In the genomic region with DNA sequence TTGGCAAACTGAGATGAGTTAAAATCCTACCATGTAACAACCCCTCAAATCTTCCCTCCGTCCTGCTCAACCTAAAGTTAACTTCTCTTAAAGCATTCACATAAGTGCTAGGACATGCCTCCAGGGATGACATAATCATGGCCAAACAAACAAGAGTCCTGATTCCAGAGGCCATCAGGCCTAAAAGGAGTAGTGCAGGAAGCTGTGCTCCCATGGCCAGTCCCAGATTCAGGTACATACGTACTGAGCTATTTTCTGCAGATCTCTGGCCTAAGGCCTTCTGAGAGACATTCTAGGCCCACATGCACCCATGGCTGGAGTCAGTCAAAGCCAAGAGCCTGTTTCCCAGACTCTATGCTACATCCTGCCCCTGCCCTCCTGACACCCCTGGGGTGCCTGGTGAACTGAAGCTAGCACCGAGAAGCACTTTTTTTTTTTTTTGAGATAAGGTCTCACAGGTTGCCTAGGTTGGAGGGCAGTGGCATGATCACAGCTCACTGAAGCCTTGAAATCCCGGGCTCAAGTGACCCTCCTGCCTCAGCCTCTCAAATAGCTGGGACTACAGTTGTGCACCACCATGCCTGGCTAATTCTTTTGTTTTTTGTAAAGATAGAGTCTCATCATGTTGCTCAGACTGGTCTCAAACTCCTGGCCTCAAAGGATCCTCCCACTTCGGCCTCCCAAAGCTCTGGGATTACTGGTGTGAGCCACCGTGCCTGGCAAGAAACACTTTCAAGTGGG, we compare ENCODE assay signal across 19 cellular contexts. TPM values are rescaled to one million over a fixed set of nuclear protein-coding genes. Genes with fewer than 3 reads are reported as not detected.
A peak's percentile ranks its signal among the peaks of the same experiment; 100 is the strongest.
DNase-seq lines count a peak whose midpoint lies in the region; ATAC-seq, FAIRE-seq and TF ChIP-seq lines count a peak whose summit lies in the region.
"Had no signal": no experiment of that assay in that cellular context is flagged by ENCODE, and none has a peak within 500 bp of the region (broad histone marks: within the 10 kb centered on the region; RNA-seq: fewer than 3 reads in every experiment).

No MANE protein-coding gene starts in this region.

- H3K4me1 Mint-ChIP-seq in activated naive CD4-positive, alpha-beta T cell treated with anti-CD3 and anti-CD28 coated beads, Interleukin-2, amount 10 ng/mL, durations not matched to agents 7 days and 5 days, result peaks cover 66% of the 10 kb centered on the region

- H3K36me3 Mint-ChIP-seq in activated naive CD4-positive, alpha-beta T cell treated with anti-CD3 and anti-CD28 coated beads, Interleukin-2, amount 10 ng/mL, durations not matched to agents 7 days and 5 days, result peaks cover 67% of the 10 kb centered on the region
- H3K36me3 Mint-ChIP-seq: stimulated activated memory B cell treated with anti-CD40 and anti-IgM and Interleukin-4, amounts not matched to agents 10 μg/mL and 1 μg/mL and 100 μg/mL, for 72 hours had no signal

- H3K27me3 ChIP-seq in HepG2 (ENCODE audit: control insufficient read depth in 1 of 2, insufficient read depth in 2 of 2, low read length in 2 of 2) (peaks cover 3 to 23% of the 10 kb centered on the region in 2 experiments; a peak in 2 of 5 replicates), upper lobe of left lung (no peaks in the 10 kb centered on the region), suprapubic skin (peaks cover 7% of the 10 kb centered on the region)
- H3K27me3 ChIP-seq: ascending aorta had no signal

- FAIRE-seq in HepG2 (lab: Jason Lieb, UNC), result no peak
- FAIRE-seq: D721Med had no signal

- H3K27me3 Mint-ChIP-seq in activated naive CD4-positive, alpha-beta T cell treated with anti-CD3 and anti-CD28 coated beads, Interleukin-2, amount 10 ng/mL, durations not matched to agents 7 days and 5 days, result peaks cover 4% of the 10 kb centered on the region

- H3K9me3 ChIP-seq in HepG2 (ENCODE audit: low read length) (no peaks in the 10 kb centered on the region), upper lobe of left lung (no peaks in the 10 kb centered on the region), suprapubic skin (no peaks in the 10 kb centered on the region)
- H3K9me3 ChIP-seq: ascending aorta, neutrophil, sigmoid colon had no signal

- TF ChIP-seq EP300 in HepG2 (IDR thresholded peaks at IDR 0.05; ENCODE audit: low read depth in 2 of 2, low read length in 2 of 2) (no peak), HepG2 (CRISPR knock-in tag; IDR thresholded peaks at IDR 0.05; ENCODE audit: borderline replicate concordance) (no peak), upper lobe of left lung (IDR thresholded peaks at IDR 0.05) (no peak), suprapubic skin (IDR thresholded peaks at IDR 0.05) (no peak)

- POLR2A ChIA-PET in HepG2 (lab: Yijun Ruan, JAX), result no interaction called here

- DNase-seq in activated naive CD4-positive, alpha-beta T cell treated with Interleukin-2 at 50 U/mL for 16 hours, result peak; percentile 18
- DNase-seq in activated naive CD4-positive, alpha-beta T cell treated with anti-CD3 and anti-CD28 coated beads, Interleukin-2, amount 50 U/mL, for 16 hours, result no peak
- peak; percentile 52 for DNase-seq in activated naive CD4-positive, alpha-beta T cell treated with anti-CD3 and anti-CD28 coated beads, Interleukin-2, amount 10 ng/mL, durations not matched to agents 7 days and 5 days
- DNase-seq in HepG2 (ENCODE audit: low spot score) (peak; percentile 32), upper lobe of left lung (no peak), suprapubic skin (ENCODE audit: low spot score in 2 of 2) (no peak)
- no peak for DNase-seq in activated CD4-positive, CD25-positive, alpha-beta regulatory T cell treated with anti-CD3 and anti-CD28 coated beads, Interleukin-2, amount 50 U/mL, for 72 hours
- DNase-seq: NCI-H1048, NCI-H2171, SHP77 treated with DMSO at 0.1 percent for 48 hours, sigmoid colon had no signal

- no peaks in the 10 kb centered on the region for H3K79me2 ChIP-seq in HepG2 (ENCODE audit: insufficient read depth, low read length)

- TF ChIP-seq POLR2A in HepG2 (IDR thresholded peaks at IDR 0.05; ENCODE audit: insufficient read depth in 1 of 2, low read depth in 2 of 2, low read length in 2 of 2), result no peak
- no peak for TF ChIP-seq POLR2A in upper lobe of left lung (IDR thresholded peaks at IDR 0.05)
- TF ChIP-seq POLR2A in suprapubic skin (IDR thresholded peaks at IDR 0.05), result no peak

- no TSS peak for BruUV-seq in HepG2 (replicated peaks; lab: Mats Ljungman, UMichigan)

- H3K4me3 Mint-ChIP-seq in activated naive CD4-positive, alpha-beta T cell treated with anti-CD3 and anti-CD28 coated beads, Interleukin-2, amount 10 ng/mL, durations not matched to agents 7 days and 5 days, result peak overlapping the region; percentile 81
- H3K4me3 Mint-ChIP-seq: stimulated activated memory B cell treated with anti-CD40 and anti-IgM and Interleukin-4, amounts not matched to agents 10 μg/mL and 1 μg/mL and 100 μg/mL, for 72 hours had no signal

- 54% methylated on average over 6 of the region's 6 CpGs for WGBS in HepG2 (ENCODE audit: low lambda C conversion rate)
- WGBS in upper lobe of left lung, 2 donors, result 81 to 88% methylated on average over 6 of the region's 6 CpGs
- 91% methylated on average over 4 of the region's 6 CpGs for WGBS in suprapubic skin

- no peak overlapping the region for H3K27ac ChIP-seq in HepG2 (ENCODE audit: extremely low read length, insufficient read depth, low read length)
- H3K27ac ChIP-seq in upper lobe of left lung, result peak overlapping the region in 2 of 4 donors; percentile 52 to 69
- no peak overlapping the region for H3K27ac ChIP-seq in suprapubic skin
- H3K27ac ChIP-seq: ascending aorta, neutrophil, sigmoid colon had no signal

- H2AFZ ChIP-seq in HepG2 (ENCODE audit: low read length), result no peak overlapping the region

- H3K4me2 ChIP-seq in HepG2 (ENCODE audit: low read depth, low read length), result peak overlapping the region; percentile 33; the same call in 1 of the 2 replicates

- H4K20me1 ChIP-seq in HepG2 (ENCODE audit: insufficient read depth, low read length), result no peaks in the 10 kb centered on the region

- H3K27ac Mint-ChIP-seq in activated naive CD4-positive, alpha-beta T cell treated with anti-CD3 and anti-CD28 coated beads, Interleukin-2, amount 10 ng/mL, durations not matched to agents 7 days and 5 days, result peak overlapping the region; percentile 100
- H3K27ac Mint-ChIP-seq: stimulated activated memory B cell treated with anti-CD40 and anti-IgM and Interleukin-4, amounts not matched to agents 10 μg/mL and 1 μg/mL and 100 μg/mL, for 72 hours had no signal

- H3K9ac ChIP-seq in HepG2 (ENCODE audit: insufficient read depth, low read depth, low read length), result no peak overlapping the region

- ATAC-seq in HepG2, result peak; percentile 67
- ATAC-seq in upper lobe of left lung (ENCODE audit: low FRiP score in 2 of 2), result no peak
- no peak for ATAC-seq in HG03439 (IDR thresholded peaks at IDR 0.05; ENCODE audit: unreplicated experiment)
- ATAC-seq: stimulated activated memory B cell treated with anti-CD40 and anti-IgM and Interleukin-4, amounts not matched to agents 10 μg/mL and 1 μg/mL and 100 μg/mL, for 72 hours had no signal

- no peak overlapping the region for H3K4me3 ChIP-seq in HepG2 (replicated peaks in 1 of 3; ENCODE audit: insufficient read depth in 1 of 3, low read depth in 2 of 3, low read length in 3 of 3)
- peak overlapping the region in 3 of 4 donors; percentile 19 to 31 (median 30) for H3K4me3 ChIP-seq in upper lobe of left lung
- no peak overlapping the region for H3K4me3 ChIP-seq in suprapubic skin
- H3K4me3 ChIP-seq: ascending aorta, sigmoid colon had no signal

- peaks cover 34% of the 10 kb centered on the region for H3K4me1 ChIP-seq in HepG2 (ENCODE audit: insufficient read depth, low read length)
- no peaks in the 10 kb centered on the region for H3K4me1 ChIP-seq in upper lobe of left lung
- H3K4me1 ChIP-seq in suprapubic skin, result no peaks in the 10 kb centered on the region
- H3K4me1 ChIP-seq: ascending aorta, sigmoid colon had no signal

- TF ChIP-seq CTCF in HepG2 (CRISPR knock-in tag; IDR thresholded peaks at IDR 0.05) (no peak), upper lobe of left lung (IDR thresholded peaks at IDR 0.05) (no peak), suprapubic skin (IDR thresholded peaks at IDR 0.05) (no peak)

- H3K9me3 Mint-ChIP-seq in activated naive CD4-positive, alpha-beta T cell treated with anti-CD3 and anti-CD28 coated beads, Interleukin-2, amount 10 ng/mL, durations not matched to agents 7 days and 5 days, result no peaks in the 10 kb centered on the region
- H3K9me3 Mint-ChIP-seq: stimulated activated memory B cell treated with anti-CD40 and anti-IgM and Interleukin-4, amounts not matched to agents 10 μg/mL and 1 μg/mL and 100 μg/mL, for 72 hours had no signal

- H3K36me3 ChIP-seq in HepG2 (replicated peaks in 1 of 2; ENCODE audit: control insufficient read depth in 1 of 2, insufficient read depth in 2 of 2, low read length in 2 of 2) (no peaks in the 10 kb centered on the region), upper lobe of left lung (no peaks in the 10 kb centered on the region), suprapubic skin (no peaks in the 10 kb centered on the region)
- H3K36me3 ChIP-seq: ascending aorta, neutrophil, sigmoid colon had no signal

- intact Hi-C loops in HepG2 (cut with micrococcal nuclease; ENCODE audit: unreplicated experiment), result no loop called here

- no peak for TF ChIP-seq RAD21 in HepG2 (CRISPR knock-in tag; IDR thresholded peaks at IDR 0.05)

- CTCF ChIA-PET in activated naive CD4-positive, alpha-beta T cell treated with anti-CD3 and anti-CD28 coated beads, Interleukin-2, amount 10 ng/mL, durations not matched to agents 7 days and 5 days (lab: Charles Lee), result interaction anchor here (0.9 to 8.2 kb wide), 10 partner anchors 11 to 143 kb away, joined by 3 to 76 read pairs (median 4); a partner anchor contains a TSS
- CTCF ChIA-PET in HepG2 (lab: Yijun Ruan, JAX; ENCODE audit: low intra/inter-chr PET ratio, low total read pairs), result no interaction called here

- in situ Hi-C loops in HepG2 (cut with HindIII; ENCODE audit: extremely low pct_ligation_motif_present, low pct_unique_long_range_greater_than_20kb), result no loop called here

RNA-seq across cellular contexts. Expression of a gene that starts 0.6 kb away (rescaled TPM):
- total RNA-seq in HepG2 (2016; rRNA removed; fragmentation: Illumina TruSeq; extraction: Trizol), result 0.25 and 0.66 TPM in 2 replicates
- total RNA-seq in HepG2 (2016; cell fraction: cytosol; rRNA removed; fragmentation: Illumina TruSeq; extraction: Trizol; ENCODE audit: low read depth), result not detected in 2 replicates
- 0.30 and 0.58 TPM in 2 replicates for total RNA-seq in HepG2 (2016; cell fraction: insoluble cytoplasmic fraction; rRNA removed; fragmentation: Illumina TruSeq; extraction: Trizol)
- total RNA-seq in HepG2 (2016; cell fraction: membrane; rRNA removed; fragmentation: Illumina TruSeq; extraction: Trizol), result not detected in 2 replicates
- total RNA-seq in HepG2 (2016; cell fraction: nucleus; rRNA removed; fragmentation: Illumina TruSeq; extraction: Trizol), result 0.81 TPM in 1 of 2 replicates, not detected in the other
- polyA plus RNA-seq in HepG2 (2011; rRNA removed), result 6.6 and 7.2 TPM in 2 replicates
- polyA plus RNA-seq in HepG2 (2011; cell fraction: cytosol; rRNA removed), result 5.8 and 6.4 TPM in 2 replicates
- polyA plus RNA-seq in HepG2 (2011; cell fraction: nucleus; rRNA removed), result 1.00 and 1.8 TPM in 2 replicates
- polyA plus RNA-seq in HepG2 (2012), result 1.5 and 2.9 TPM in 2 replicates
- polyA plus RNA-seq in HepG2 (2016; cell fraction: cytosol; fragmentation: Illumina TruSeq; extraction: Trizol; ENCODE audit: low read depth), result 0.12 TPM in 1 of 2 replicates, not detected in the other
- 0.40 and 0.81 TPM in 2 replicates for polyA plus RNA-seq in HepG2 (2016; cell fraction: insoluble cytoplasmic fraction; fragmentation: Illumina TruSeq; extraction: Trizol; ENCODE audit: low read depth)
- polyA plus RNA-seq in HepG2 (2016; cell fraction: membrane; fragmentation: Illumina TruSeq; extraction: Trizol; ENCODE audit: low read depth), result not detected in 2 replicates
- 1.3 TPM in 1 of 2 replicates, not detected in the other for polyA plus RNA-seq in HepG2 (2016; cell fraction: nucleus; fragmentation: Illumina TruSeq; extraction: Trizol; ENCODE audit: insufficient read depth, low read depth)
- polyA minus RNA-seq in HepG2 (2011; rRNA and poly(A)+ RNA removed; ENCODE audit: low replicate concordance), result 0.23 and 2.9 TPM in 2 replicates
- polyA minus RNA-seq in HepG2 (2011; cell fraction: cytosol; rRNA and poly(A)+ RNA removed), result 1.3 and 4.3 TPM in 2 replicates
- not detected in 2 replicates for polyA minus RNA-seq in HepG2 (2011; cell fraction: nucleus; rRNA and poly(A)+ RNA removed)
- 10 to 100 TPM in 3 of 6 donors, 1 to 10 TPM in 3; 4.1 to 22.3 (median 7.6) TPM for total RNA-seq in upper lobe of left lung
- 1 to 10 TPM in 2 of 4 donors, not detected in 2; 1.8 to 4.4 TPM for total RNA-seq in suprapubic skin
- total RNA-seq: ascending aorta, dermis microvascular lymphatic vessel endothelial cell, fibroblast of villous mesenchyme, HT-29 had no signal

RNA-seq across cellular contexts. Expression of a gene that starts 2.2 kb away (rescaled TPM):
- not detected in 2 replicates for total RNA-seq in HepG2 (2016; rRNA removed; fragmentation: Illumina TruSeq; extraction: Trizol)
- not detected in 2 replicates for total RNA-seq in HepG2 (2016; cell fraction: cytosol; rRNA removed; fragmentation: Illumina TruSeq; extraction: Trizol; ENCODE audit: low read depth)
- total RNA-seq in HepG2 (2016; cell fraction: insoluble cytoplasmic fraction; rRNA removed; fragmentation: Illumina TruSeq; extraction: Trizol), result not detected in 2 replicates
- not detected in 2 replicates for total RNA-seq in HepG2 (2016; cell fraction: membrane; rRNA removed; fragmentation: Illumina TruSeq; extraction: Trizol)
- total RNA-seq in HepG2 (2016; cell fraction: nucleus; rRNA removed; fragmentation: Illumina TruSeq; extraction: Trizol), result not detected in 2 replicates
- not detected in 2 replicates for polyA plus RNA-seq in HepG2 (2011; rRNA removed)
- 0.03 TPM in 2 replicates for polyA plus RNA-seq in HepG2 (2011; cell fraction: cytosol; rRNA removed)
- polyA plus RNA-seq in HepG2 (2011; cell fraction: nucleus; rRNA removed), result not detected in 2 replicates
- polyA plus RNA-seq in HepG2 (2012), result not detected in 2 replicates
- polyA plus RNA-seq in HepG2 (2016; cell fraction: cytosol; fragmentation: Illumina TruSeq; extraction: Trizol; ENCODE audit: low read depth), result not detected in 2 replicates
- not detected in 2 replicates for polyA plus RNA-seq in HepG2 (2016; cell fraction: insoluble cytoplasmic fraction; fragmentation: Illumina TruSeq; extraction: Trizol; ENCODE audit: low read depth)
- not detected in 2 replicates for polyA plus RNA-seq in HepG2 (2016; cell fraction: membrane; fragmentation: Illumina TruSeq; extraction: Trizol; ENCODE audit: low read depth)
- polyA plus RNA-seq in HepG2 (2016; cell fraction: nucleus; fragmentation: Illumina TruSeq; extraction: Trizol; ENCODE audit: insufficient read depth, low read depth), result not detected in 2 replicates
- not detected in 2 replicates for polyA minus RNA-seq in HepG2 (2011; rRNA and poly(A)+ RNA removed; ENCODE audit: low replicate concordance)
- polyA minus RNA-seq in HepG2 (2011; cell fraction: cytosol; rRNA and poly(A)+ RNA removed), result not detected in 2 replicates
- not detected in 2 replicates for polyA minus RNA-seq in HepG2 (2011; cell fraction: nucleus; rRNA and poly(A)+ RNA removed)
- 1 to 10 TPM in 4 of 6 donors, under 1 TPM in 1, not detected in 1; 1.00 to 5.5 (median 1.9) TPM for total RNA-seq in upper lobe of left lung
- 1 to 10 TPM in 1 of 4 donors, under 1 TPM in 1, not detected in 2; 0.73 to 1.2 TPM for total RNA-seq in suprapubic skin
- total RNA-seq: ascending aorta, dermis microvascular lymphatic vessel endothelial cell, fibroblast of villous mesenchyme, HT-29 had no signal

RNA-seq across cellular contexts. Expression of a gene that starts 17.5 kb away (rescaled TPM):
- total RNA-seq in HepG2 (2016; rRNA removed; fragmentation: Illumina TruSeq; extraction: Trizol), result 24.8 and 32.7 TPM in 2 replicates
- 9.0 and 10.7 TPM in 2 replicates for total RNA-seq in HepG2 (2016; cell fraction: cytosol; rRNA removed; fragmentation: Illumina TruSeq; extraction: Trizol; ENCODE audit: low read depth)
- total RNA-seq in HepG2 (2016; cell fraction: insoluble cytoplasmic fraction; rRNA removed; fragmentation: Illumina TruSeq; extraction: Trizol), result 24.4 and 32.2 TPM in 2 replicates
- total RNA-seq in HepG2 (2016; cell fraction: membrane; rRNA removed; fragmentation: Illumina TruSeq; extraction: Trizol), result 8.6 and 10.2 TPM in 2 replicates
- total RNA-seq in HepG2 (2016; cell fraction: nucleus; rRNA removed; fragmentation: Illumina TruSeq; extraction: Trizol), result 51.5 and 55.7 TPM in 2 replicates
- polyA plus RNA-seq in HepG2 (2011; rRNA removed), result 14.7 and 15.1 TPM in 2 replicates
- 6.3 and 10.9 TPM in 2 replicates for polyA plus RNA-seq in HepG2 (2011; cell fraction: cytosol; rRNA removed)
- polyA plus RNA-seq in HepG2 (2011; cell fraction: nucleus; rRNA removed), result 22.7 and 27.7 TPM in 2 replicates
- polyA plus RNA-seq in HepG2 (2012), result 14.2 and 17.5 TPM in 2 replicates
- polyA plus RNA-seq in HepG2 (2016; cell fraction: cytosol; fragmentation: Illumina TruSeq; extraction: Trizol; ENCODE audit: low read depth), result 10.2 and 10.9 TPM in 2 replicates
- 14.3 and 15.0 TPM in 2 replicates for polyA plus RNA-seq in HepG2 (2016; cell fraction: insoluble cytoplasmic fraction; fragmentation: Illumina TruSeq; extraction: Trizol; ENCODE audit: low read depth)
- 2.3 and 3.4 TPM in 2 replicates for polyA plus RNA-seq in HepG2 (2016; cell fraction: membrane; fragmentation: Illumina TruSeq; extraction: Trizol; ENCODE audit: low read depth)
- 56.7 and 57.0 TPM in 2 replicates for polyA plus RNA-seq in HepG2 (2016; cell fraction: nucleus; fragmentation: Illumina TruSeq; extraction: Trizol; ENCODE audit: insufficient read depth, low read depth)
- 20.3 and 25.5 TPM in 2 replicates for polyA minus RNA-seq in HepG2 (2011; rRNA and poly(A)+ RNA removed; ENCODE audit: low replicate concordance)
- polyA minus RNA-seq in HepG2 (2011; cell fraction: cytosol; rRNA and poly(A)+ RNA removed), result 21.0 and 25.3 TPM in 2 replicates
- 25.1 and 32.6 TPM in 2 replicates for polyA minus RNA-seq in HepG2 (2011; cell fraction: nucleus; rRNA and poly(A)+ RNA removed)
- total RNA-seq in upper lobe of left lung, result 10 to 100 TPM; 22.5 to 49.2 (median 38.2) TPM
- total RNA-seq in suprapubic skin, result 10 to 100 TPM; 37.0 to 81.8 (median 50.4) TPM

RNA-seq across cellular contexts. Expression of a gene that starts 37.4 kb away (rescaled TPM):
- total RNA-seq in HepG2 (2016; rRNA removed; fragmentation: Illumina TruSeq; extraction: Trizol) (not detected in 2 replicates), upper lobe of left lung (10 to 100 TPM in 2 of 6 donors, 1 to 10 TPM in 4; 3.9 to 13.6 (median 9.1) TPM), suprapubic skin (1 to 10 TPM in 1 of 4 donors, under 1 TPM in 2, not detected in 1; 0.55 to 3.3 (median 0.79) TPM)
- not detected in 2 replicates for total RNA-seq in HepG2 (2016; cell fraction: cytosol; rRNA removed; fragmentation: Illumina TruSeq; extraction: Trizol; ENCODE audit: low read depth)
- total RNA-seq in HepG2 (2016; cell fraction: insoluble cytoplasmic fraction; rRNA removed; fragmentation: Illumina TruSeq; extraction: Trizol), result not detected in 2 replicates
- not detected in 2 replicates for total RNA-seq in HepG2 (2016; cell fraction: membrane; rRNA removed; fragmentation: Illumina TruSeq; extraction: Trizol)
- total RNA-seq in HepG2 (2016; cell fraction: nucleus; rRNA removed; fragmentation: Illumina TruSeq; extraction: Trizol), result not detected in 2 replicates
- not detected in 2 replicates for polyA plus RNA-seq in HepG2 (2011; rRNA removed)
- polyA plus RNA-seq in HepG2 (2011; cell fraction: cytosol; rRNA removed), result not detected in 2 replicates
- not detected in 2 replicates for polyA plus RNA-seq in HepG2 (2011; cell fraction: nucleus; rRNA removed)
- not detected in 2 replicates for polyA plus RNA-seq in HepG2 (2012)
- not detected in 2 replicates for polyA plus RNA-seq in HepG2 (2016; cell fraction: cytosol; fragmentation: Illumina TruSeq; extraction: Trizol; ENCODE audit: low read depth)
- not detected in 2 replicates for polyA plus RNA-seq in HepG2 (2016; cell fraction: insoluble cytoplasmic fraction; fragmentation: Illumina TruSeq; extraction: Trizol; ENCODE audit: low read depth)
- polyA plus RNA-seq in HepG2 (2016; cell fraction: membrane; fragmentation: Illumina TruSeq; extraction: Trizol; ENCODE audit: low read depth), result not detected in 2 replicates
- not detected in 2 replicates for polyA plus RNA-seq in HepG2 (2016; cell fraction: nucleus; fragmentation: Illumina TruSeq; extraction: Trizol; ENCODE audit: insufficient read depth, low read depth)
- polyA minus RNA-seq in HepG2 (2011; rRNA and poly(A)+ RNA removed; ENCODE audit: low replicate concordance), result not detected in 2 replicates
- not detected in 2 replicates for polyA minus RNA-seq in HepG2 (2011; cell fraction: cytosol; rRNA and poly(A)+ RNA removed)
- polyA minus RNA-seq in HepG2 (2011; cell fraction: nucleus; rRNA and poly(A)+ RNA removed), result not detected in 2 replicates
- total RNA-seq: ascending aorta, dermis microvascular lymphatic vessel endothelial cell, fibroblast of villous mesenchyme, HT-29 had no signal

RNA-seq across cellular contexts. Expression of a gene that starts 59.5 kb away (rescaled TPM):
- total RNA-seq in HepG2 (2016; rRNA removed; fragmentation: Illumina TruSeq; extraction: Trizol), result 320 and 408 TPM in 2 replicates
- total RNA-seq in HepG2 (2016; cell fraction: cytosol; rRNA removed; fragmentation: Illumina TruSeq; extraction: Trizol; ENCODE audit: low read depth), result 159 and 171 TPM in 2 replicates
- total RNA-seq in HepG2 (2016; cell fraction: insoluble cytoplasmic fraction; rRNA removed; fragmentation: Illumina TruSeq; extraction: Trizol), result 349 and 437 TPM in 2 replicates
- 200 and 226 TPM in 2 replicates for total RNA-seq in HepG2 (2016; cell fraction: membrane; rRNA removed; fragmentation: Illumina TruSeq; extraction: Trizol)
- 118 TPM in 2 replicates for total RNA-seq in HepG2 (2016; cell fraction: nucleus; rRNA removed; fragmentation: Illumina TruSeq; extraction: Trizol)
- polyA plus RNA-seq in HepG2 (2011; rRNA removed), result 209 and 260 TPM in 2 replicates
- 224 and 232 TPM in 2 replicates for polyA plus RNA-seq in HepG2 (2011; cell fraction: cytosol; rRNA removed)
- 34.3 and 48.4 TPM in 2 replicates for polyA plus RNA-seq in HepG2 (2011; cell fraction: nucleus; rRNA removed)
- polyA plus RNA-seq in HepG2 (2012), result 196 and 279 TPM in 2 replicates
- 199 and 242 TPM in 2 replicates for polyA plus RNA-seq in HepG2 (2016; cell fraction: cytosol; fragmentation: Illumina TruSeq; extraction: Trizol; ENCODE audit: low read depth)
- polyA plus RNA-seq in HepG2 (2016; cell fraction: insoluble cytoplasmic fraction; fragmentation: Illumina TruSeq; extraction: Trizol; ENCODE audit: low read depth), result 446 and 519 TPM in 2 replicates
- polyA plus RNA-seq in HepG2 (2016; cell fraction: membrane; fragmentation: Illumina TruSeq; extraction: Trizol; ENCODE audit: low read depth), result 199 and 264 TPM in 2 replicates
- polyA plus RNA-seq in HepG2 (2016; cell fraction: nucleus; fragmentation: Illumina TruSeq; extraction: Trizol; ENCODE audit: insufficient read depth, low read depth), result 242 and 264 TPM in 2 replicates
- 36.3 and 59.5 TPM in 2 replicates for polyA minus RNA-seq in HepG2 (2011; rRNA and poly(A)+ RNA removed; ENCODE audit: low replicate concordance)
- polyA minus RNA-seq in HepG2 (2011; cell fraction: cytosol; rRNA and poly(A)+ RNA removed), result 41.8 and 56.3 TPM in 2 replicates
- polyA minus RNA-seq in HepG2 (2011; cell fraction: nucleus; rRNA and poly(A)+ RNA removed), result 17.0 and 20.9 TPM in 2 replicates
- 100 to 1,000 TPM in 2 of 6 donors, 10 to 100 TPM in 4; 22.2 to 178 (median 58.0) TPM for total RNA-seq in upper lobe of left lung
- 10 to 100 TPM; 26.6 to 70.0 (median 49.7) TPM for total RNA-seq in suprapubic skin

Comparison
In these comparisons a context has a peak if more than half of its experiments do, and no peak if none do; other contexts are left out.
1. DNase-seq: peak in activated naive CD4-positive, alpha-beta T cell treated with Interleukin-2 at 50 U/mL for 16 hours (single experiment), activated naive CD4-positive, alpha-beta T cell treated with anti-CD3 and anti-CD28 coated beads, Interleukin-2, amount 10 ng/mL, durations not matched to agents 7 days and 5 days (single experiment) and HepG2 (single experiment); none in activated naive CD4-positive, alpha-beta T cell treated with anti-CD3 and anti-CD28 coated beads, Interleukin-2, amount 50 U/mL, for 16 hours (single experiment), upper lobe of left lung (0 of 2), suprapubic skin (0 of 2) and activated CD4-positive, CD25-positive, alpha-beta regulatory T cell treated with anti-CD3 and anti-CD28 coated beads, Interleukin-2, amount 50 U/mL, for 72 hours (single experiment).
2. H3K4me3 ChIP-seq: peak in upper lobe of left lung (3 of 4); none in HepG2 (0 of 3) and suprapubic skin (single experiment).